Comparison of ENCODE assay signal across 9 cellular contexts in genomic region chr1:186738896-186739295, GRCh38. TPM values are rescaled to one million over a fixed set of nuclear protein-coding genes. Genes with fewer than 3 reads are reported as not detected.
DNase-seq lines count a peak whose midpoint lies in the region; ATAC-seq and TF ChIP-seq lines count a peak whose summit lies in the region.
"Had no signal": no experiment of that assay in that cellular context is flagged by ENCODE, and none has a peak within 500 bp of the region (broad histone marks: within the 10 kb centered on the region; RNA-seq: fewer than 3 reads in every experiment).

No MANE protein-coding gene starts in this region.

- no peak for TF ChIP-seq POLR2A in vagina (IDR thresholded peaks at IDR 0.05)

- H3K36me3 ChIP-seq in vagina: no peaks in the 10 kb centered on the region
- no peaks in the 10 kb centered on the region for H3K36me3 ChIP-seq in right atrium auricular region

- TF ChIP-seq CTCF in vagina (IDR thresholded peaks at IDR 0.05) (no peak), right atrium auricular region (IDR thresholded peaks at IDR 0.05) (no peak)

- H3K27ac ChIP-seq in epithelial cell of prostate (peak overlapping the region; percentile 89), vagina (no peak overlapping the region), right atrium auricular region (no peak overlapping the region)

- ATAC-seq in GM18517 (IDR thresholded peaks at IDR 0.05; ENCODE audit: unreplicated experiment) (peak; percentile 64), GM21528 (IDR thresholded peaks at IDR 0.05; ENCODE audit: low FRiP score, unreplicated experiment) (peak; percentile 82), HG03521 (IDR thresholded peaks at IDR 0.05; ENCODE audit: unreplicated experiment) (peak; percentile 79)

- DNase-seq in epithelial cell of prostate (ENCODE audit: low read depth, low spot score) (no peak), DMS53 (lab: John Stamatoyannopoulos, UW) (no peak), NCI-H2107 treated with DMSO at 0.1 percent for 48 hours (lab: John Stamatoyannopoulos, UW; ENCODE audit: unreplicated experiment) (no peak), vagina (ENCODE audit: extremely low spot score in 2 of 2) (no peak), right atrium auricular region (ENCODE audit: low spot score) (no peak)

- intact Hi-C loops in vagina (cut with DNase I): no loop called here

- H3K27me3 ChIP-seq in vagina: no peaks in the 10 kb centered on the region
- H3K27me3 ChIP-seq in right atrium auricular region: no peaks in the 10 kb centered on the region

- H3K4me1 ChIP-seq in vagina (no peaks in the 10 kb centered on the region), right atrium auricular region (no peaks in the 10 kb centered on the region)

- H3K9me3 ChIP-seq in vagina (no peaks in the 10 kb centered on the region), right atrium auricular region (no peaks in the 10 kb centered on the region)

- H3K4me3 ChIP-seq in vagina (no peak overlapping the region), right atrium auricular region (no peak overlapping the region)
- H3K4me3 ChIP-seq: lung had no signal

RNA-seq across cellular contexts. Expression of gene PTGS2, which starts 58.7 kb away (rescaled TPM):
- total RNA-seq in vagina (11.5 TPM), right atrium auricular region (1 to 10 TPM; 1.9 to 2.5 TPM)
